In genomic region chr10:120336910-120337540, GRCh38 we compare ENCODE assay signal across 8 cellular contexts.
A peak's percentile ranks its signal among the peaks of the same experiment; 100 is the strongest.
DNase-seq lines count a peak whose midpoint lies in the region; ATAC-seq lines count a peak whose summit lies in the region.

No MANE protein-coding gene starts in this region.

- H3K9ac ChIP-seq in adipocyte (ENCODE audit: low read length): no peak overlapping the region

- H3K27me3 ChIP-seq in adipocyte (replicated peaks; ENCODE audit: control insufficient read depth, insufficient read depth, low read length): peaks cover 10% of the 10 kb centered on the region

- H3K36me3 ChIP-seq in adipocyte (ENCODE audit: control insufficient read depth, insufficient read depth, low read length, severe bottlenecking): no peaks in the 10 kb centered on the region

- ATAC-seq in HG02623 (IDR thresholded peaks at IDR 0.05; ENCODE audit: unreplicated experiment): no peak

- peak; percentile 16 for DNase-seq in NCI-H1694 (lab: John Stamatoyannopoulos, UW)
- DNase-seq in NCI-H1694 treated with DMSO at 0.1 percent for 48 hours (lab: John Stamatoyannopoulos, UW): no peak
- peak; percentile 72 for DNase-seq in HK-2 (ENCODE audit: unreplicated experiment)
- peak; percentile 7 for DNase-seq in SKM-1 (lab: John Stamatoyannopoulos, UW; ENCODE audit: unreplicated experiment)
- DNase-seq in adipocyte (ENCODE audit: low read depth): peak; percentile 35
- peak; percentile 40 for DNase-seq in inferior parietal cortex (ENCODE audit: extremely low spot score)
- peak; percentile 56 to 60 for DNase-seq in stimulated activated CD4-positive, alpha-beta T cell treated with anti-CD3 and anti-CD28 coated beads, Interleukin-2, amount 100 ng/mL, for 48 hours

- no peak overlapping the region for H3K4me3 ChIP-seq in adipocyte (ENCODE audit: low read length)

- H3K4me1 ChIP-seq in adipocyte (ENCODE audit: control insufficient read depth, insufficient read depth, low read length): no peaks in the 10 kb centered on the region

- no peaks in the 10 kb centered on the region for H3K9me3 ChIP-seq in adipocyte (ENCODE audit: control insufficient read depth, low read length)
